ENCODE assay signal across 16 cellular contexts in genomic region chr1:159179906-159180305, GRCh38. TPM values are rescaled to one million over a fixed set of nuclear protein-coding genes. Genes with fewer than 3 reads are reported as not detected.
DNase-seq lines count a peak whose midpoint lies in the region; ATAC-seq and TF ChIP-seq lines count a peak whose summit lies in the region.
"Had no signal": no experiment of that assay in that cellular context is flagged by ENCODE, and none has a peak within 500 bp of the region (broad histone marks: within the 10 kb centered on the region; RNA-seq: fewer than 3 reads in every experiment).

No MANE protein-coding gene starts in this region.

- H3K27ac Mint-ChIP-seq in glutamatergic neuron (ENCODE audit: unreplicated experiment) = peak overlapping the region; percentile 45
- H3K27ac Mint-ChIP-seq: CD14-positive monocyte; CD4-positive, alpha-beta memory T cell had no signal

- peak overlapping the region; percentile 48 for H3K4me3 Mint-ChIP-seq in glutamatergic neuron (ENCODE audit: unreplicated experiment)
- H3K4me3 Mint-ChIP-seq: CD4-positive, alpha-beta memory T cell had no signal

- H3K4me1 Mint-ChIP-seq in glutamatergic neuron (ENCODE audit: low read depth, unreplicated experiment) = peaks cover 62% of the 10 kb centered on the region
- H3K4me1 Mint-ChIP-seq: CD4-positive, alpha-beta memory T cell had no signal

- H3K9me3 Mint-ChIP-seq in glutamatergic neuron (ENCODE audit: unreplicated experiment) = peaks cover 2% of the 10 kb centered on the region
- H3K9me3 Mint-ChIP-seq: CD14-positive monocyte had no signal

- no peak for ATAC-seq in GM18861 (IDR thresholded peaks at IDR 0.05; ENCODE audit: unreplicated experiment)
- ATAC-seq: A549 had no signal

- no peaks in the 10 kb centered on the region for H3K36me3 Mint-ChIP-seq in glutamatergic neuron (ENCODE audit: unreplicated experiment)
- H3K36me3 Mint-ChIP-seq: CD14-positive monocyte; CD4-positive, alpha-beta memory T cell had no signal

- in situ Hi-C loops in ACHN (cut with HindIII; ENCODE audit: low pct_ligation_motif_present, low pct_unique_long_range_greater_than_20kb, low sequenced_read_pairs) = no loop called here

- no peak for TF ChIP-seq CTCF in glutamatergic neuron (IDR thresholded peaks at IDR 0.05; ENCODE audit: partially characterized antibody, unreplicated experiment)

- DNase-seq in DMS 273 (lab: John Stamatoyannopoulos, UW; ENCODE audit: unreplicated experiment) (peak; percentile 34), DMS 273 treated with DMSO at 0.1 percent for 48 hours (lab: John Stamatoyannopoulos, UW) (no peak), NCI-H446 treated with DMSO at 0.1 percent for 48 hours (lab: John Stamatoyannopoulos, UW) (peak; percentile 86), cerebellar cortex (ENCODE audit: low spot score) (peak; percentile 92), glutamatergic neuron (no peak), ACHN (no peak)
- DNase-seq: CD4-positive, alpha-beta memory T cell; DMS53; DND-41; EL; GM23248 had no signal

- H3K27me3 Mint-ChIP-seq in glutamatergic neuron (ENCODE audit: unreplicated experiment) = no peaks in the 10 kb centered on the region

RNA-seq across cellular contexts. Expression of gene CADM3, which starts 8.5 kb away (rescaled TPM):
- total RNA-seq in glutamatergic neuron (ENCODE audit: unreplicated experiment) = 165 TPM
- total RNA-seq: CD4-positive, alpha-beta memory T cell; GM23248 had no signal

RNA-seq across cellular contexts. Expression of gene ACKR1, which starts 24.8 kb away (rescaled TPM):
- 13.5 TPM for total RNA-seq in glutamatergic neuron (ENCODE audit: unreplicated experiment)
- total RNA-seq: CD4-positive, alpha-beta memory T cell; GM23248; H4; HT1080 had no signal

Comparison
In these comparisons a context has a peak if more than half of its experiments do, and no peak if none do; other contexts are left out.
1. DNase-seq: peak in DMS 273 (single experiment), NCI-H446 treated with DMSO at 0.1 percent for 48 hours (single experiment) and cerebellar cortex (single experiment); none in DMS 273 treated with DMSO at 0.1 percent for 48 hours (single experiment), glutamatergic neuron (single experiment) and ACHN (single experiment).